ENCODE assay signal across 11 cellular contexts in genomic region chr1:108057536-108057935, GRCh38.
DNase-seq lines count a peak whose midpoint lies in the region; ATAC-seq and TF ChIP-seq lines count a peak whose summit lies in the region.
"Had no signal": no experiment of that assay in that cellular context is flagged by ENCODE, and none has a peak within 500 bp of the region (broad histone marks: within the 10 kb centered on the region; RNA-seq: fewer than 3 reads in every experiment).

No MANE protein-coding gene starts in this region.

- ATAC-seq in RWPE2 (ENCODE audit: low read depth) (0 out of 3 replicates have a peak, but pooled peaks have one; percentile 44), heart right ventricle (peak in 6 of 8 donors; percentile 52 to 70 (median 58)), gastrocnemius medialis (no peak), GM21367 (IDR thresholded peaks at IDR 0.05; ENCODE audit: unreplicated experiment) (no peak), HG03139 (IDR thresholded peaks at IDR 0.05; ENCODE audit: unreplicated experiment) (no peak)
- ATAC-seq: stimulated activated naive B cell treated with anti-CD40 and anti-IgM and Interleukin-4, amounts not matched to agents 10 μg/mL and 1 μg/mL and 100 μg/mL, for 72 hours had no signal

- intact Hi-C loops in heart right ventricle (cut with DNase I) (loop anchor here in 1 of 10 donors (10.0 kb wide), 2 partner anchors 67 to 273 kb away; no protein-coding TSS in a partner anchor), gastrocnemius medialis (cut with DNase I; ENCODE audit: low total_unique reads) (no loop called here)

- 29% methylated on average over 2 of the region's 3 CpGs for WGBS in HUES64
- WGBS in heart right ventricle, 2 donors: 55 to 62% methylated on average over 3 of the region's 3 CpGs

- no peak for TF ChIP-seq POLR2A in gastrocnemius medialis (IDR thresholded peaks at IDR 0.05)

- H3K27ac ChIP-seq in HUES64 (ENCODE audit: low read depth, low read length) (peak overlapping the region; percentile 38; the same call in 1 of the 2 replicates), RWPE2 (ENCODE audit: poor library complexity, severe bottlenecking) (no peak overlapping the region), heart right ventricle (peak overlapping the region in 1 of 10 donors; percentile 67), gastrocnemius medialis (no peak overlapping the region)
- H3K27ac ChIP-seq: SJSA1 had no signal

- DNase-seq in RWPE2 (ENCODE audit: low spot score): no peak
- DNase-seq in heart right ventricle: peak; percentile 20 to 60
- peak; percentile 28 to 53 for DNase-seq in gastrocnemius medialis
- no peak for DNase-seq in RPMI8226
- DNase-seq in hepatic stellate cell (ENCODE audit: low spot score): no peak
- DNase-seq: Karpas-422; stimulated activated naive B cell treated with anti-CD40 and anti-IgM and Interleukin-4, amounts not matched to agents 10 μg/mL and 1 μg/mL and 100 μg/mL, for 72 hours had no signal

- no peaks in the 10 kb centered on the region for H3K27me3 ChIP-seq in HUES64 (ENCODE audit: insufficient read depth, low read length)
- H3K27me3 ChIP-seq in RWPE2 (ENCODE audit: insufficient read depth, poor library complexity, severe bottlenecking): no peaks in the 10 kb centered on the region
- H3K27me3 ChIP-seq in heart right ventricle: no peaks in the 10 kb centered on the region
- H3K27me3 ChIP-seq in gastrocnemius medialis: no peaks in the 10 kb centered on the region
- H3K27me3 ChIP-seq: SJSA1 had no signal

- in situ Hi-C loops in gastrocnemius medialis (cut with MboI; ENCODE audit: low sequenced_read_pairs in 4 of 4): no loop called here

- H3K9me3 ChIP-seq in HUES64 (ENCODE audit: insufficient read depth, low read depth, low read length) (peaks cover 9% of the 10 kb centered on the region; the same call in 1 of the 2 replicates), RWPE2 (ENCODE audit: severe bottlenecking) (no peaks in the 10 kb centered on the region), heart right ventricle (peaks cover 0 to 17% (median 4%) of the 10 kb centered on the region in 11 donors), gastrocnemius medialis (no peaks in the 10 kb centered on the region)
- H3K9me3 ChIP-seq: SJSA1 had no signal

- H3K9ac ChIP-seq in HUES64 (ENCODE audit: low read depth, low read length): no peak overlapping the region

- H3K4me3 ChIP-seq in HUES64 (ENCODE audit: low read length): no peak overlapping the region
- H3K4me3 ChIP-seq in RWPE2 (ENCODE audit: severe bottlenecking): no peak overlapping the region
- no peak overlapping the region for H3K4me3 ChIP-seq in heart right ventricle
- H3K4me3 ChIP-seq in gastrocnemius medialis: no peak overlapping the region
- H3K4me3 ChIP-seq: SJSA1 had no signal

- H3K4me1 ChIP-seq in HUES64 (ENCODE audit: insufficient read depth, low read length) (peaks cover 40% of the 10 kb centered on the region), RWPE2 (ENCODE audit: insufficient read depth, poor library complexity, severe bottlenecking) (no peaks in the 10 kb centered on the region), heart right ventricle (peaks cover 0 to 57% (median 16%) of the 10 kb centered on the region in 9 donors), gastrocnemius medialis (peaks cover 0 to 5% of the 10 kb centered on the region in 2 donors)
- H3K4me1 ChIP-seq: SJSA1 had no signal

- no peak for TF ChIP-seq CTCF in RWPE2 (IDR thresholded peaks at IDR 0.05; ENCODE audit: poor library complexity, severe bottlenecking)
- no peak for TF ChIP-seq CTCF in heart right ventricle (IDR thresholded peaks at IDR 0.05)
- TF ChIP-seq CTCF in gastrocnemius medialis (IDR thresholded peaks at IDR 0.05 in 4 of 5, conservative IDR thresholded peaks at IDR 0.05 in 1 of 5): no peak

- no peaks in the 10 kb centered on the region for H3K36me3 ChIP-seq in HUES64 (ENCODE audit: insufficient read depth, low read length)
- no peaks in the 10 kb centered on the region for H3K36me3 ChIP-seq in RWPE2 (ENCODE audit: low read depth)
- H3K36me3 ChIP-seq in heart right ventricle: no peaks in the 10 kb centered on the region
- no peaks in the 10 kb centered on the region for H3K36me3 ChIP-seq in gastrocnemius medialis
- H3K36me3 ChIP-seq: SJSA1 had no signal

Comparison
In these comparisons a context has a peak if more than half of its experiments do, and no peak if none do; other contexts are left out.
1. ATAC-seq: peak in RWPE2 (single experiment) and heart right ventricle (6 of 8); none in gastrocnemius medialis (0 of 2), GM21367 (single experiment) and HG03139 (single experiment).
2. DNase-seq: peak in heart right ventricle (2 of 2) and gastrocnemius medialis (2 of 2); none in RWPE2 (single experiment), RPMI8226 (single experiment) and hepatic stellate cell (single experiment).